In genomic region chr12:69821032-69821431, GRCh38 we compare ENCODE assay signal across 1 cellular context.
TF ChIP-seq lines count a peak whose summit lies in the region.

No MANE protein-coding gene starts in this region.

TF ChIP-seq in HepG2, 621 proteins besides CTCF, POLR2A, EP300 and RAD21:
- TF ChIP-seq KLF15 (CRISPR knock-in tag; IDR thresholded peaks at IDR 0.05; ENCODE audit: borderline replicate concordance) (no peak), BCL6 (CRISPR knock-in tag; IDR thresholded peaks at IDR 0.05) (peak; percentile 73), STAT5B (CRISPR knock-in tag; IDR thresholded peaks at IDR 0.05) (no peak)
